In the genomic region with DNA sequence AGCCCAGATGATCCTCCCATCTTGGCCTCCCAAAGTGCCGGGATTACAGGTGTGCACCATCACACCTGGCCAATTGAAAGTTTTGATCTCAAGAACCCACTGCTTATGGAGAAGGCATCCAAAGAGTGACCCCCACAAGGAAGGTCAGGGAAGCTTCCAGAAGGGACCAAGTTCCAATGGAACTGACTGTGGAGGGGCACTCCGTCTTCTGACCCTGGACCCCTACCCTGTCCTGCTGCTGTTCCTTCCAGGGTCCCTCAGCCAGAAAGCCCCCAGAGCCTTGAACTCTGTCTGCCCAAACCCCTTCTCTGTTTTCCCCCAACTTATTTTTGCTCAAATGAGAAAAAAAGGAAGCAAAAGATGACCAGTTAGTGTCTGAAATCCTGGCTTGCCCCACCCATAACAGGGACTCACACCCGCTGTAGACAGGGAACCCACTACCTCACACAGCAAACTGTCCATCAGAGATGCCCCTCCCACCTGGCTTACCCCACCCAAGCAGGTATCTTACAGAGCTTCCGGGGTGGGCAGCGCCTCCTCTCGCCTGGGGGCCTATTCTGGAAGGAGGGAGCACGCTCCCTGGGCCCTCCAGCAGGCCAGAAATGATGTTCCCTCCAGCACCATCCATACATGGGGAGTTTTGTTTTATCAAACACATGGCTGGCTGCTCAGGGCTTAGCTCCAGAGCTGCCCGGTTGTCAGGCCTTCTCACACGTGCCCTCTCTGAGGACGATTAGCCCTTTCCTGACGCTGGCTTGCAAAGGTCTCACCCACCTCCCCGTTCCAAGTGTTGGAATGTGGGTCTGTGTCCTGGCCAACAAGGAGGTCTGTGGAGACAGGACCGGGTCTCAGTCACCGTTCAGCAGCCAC, we compare ENCODE assay signal across 14 cellular contexts. TPM values are rescaled to one million over a fixed set of nuclear protein-coding genes. Genes with fewer than 3 reads are reported as not detected.
"Had no signal": no experiment of that assay in that cellular context is flagged by ENCODE, and none has a peak within 500 bp of the region (broad histone marks: within the 10 kb centered on the region; RNA-seq: fewer than 3 reads in every experiment).

No MANE protein-coding gene starts in this region.

- H3K4me3 ChIP-seq: heart right ventricle had no signal

- H3K36me3 ChIP-seq: heart right ventricle, neutrophil had no signal

- H3K9me3 ChIP-seq: neutrophil had no signal

- H3K27ac ChIP-seq: heart right ventricle, neutrophil had no signal

- ATAC-seq: stimulated activated memory B cell treated with anti-CD40 and anti-IgM and Interleukin-4, amounts not matched to agents 10 μg/mL and 1 μg/mL and 100 μg/mL, for 72 hours had no signal

- DNase-seq: activated B cell treated with CpG ODN at 0.5 μM for 24 hours; activated naive CD4-positive, alpha-beta T cell treated with anti-CD3 and anti-CD28 coated beads, Interleukin-2, amount 50 U/mL, for 16 hours; effector memory CD4-positive, alpha-beta T cell; kidney; left ventricle myocardium superior; stimulated activated CD4-positive, alpha-beta T cell treated with anti-CD3 and anti-CD28 coated beads, Interleukin-1b, Interleukin-23, amount 100 ng/mL, for 48 hours had no signal

- FAIRE-seq: frontal cortex, kidney, TTC549 had no signal

RNA-seq across cellular contexts. Expression of a gene that starts 3.1 kb away (rescaled TPM):
- total RNA-seq: activated B cell treated with CpG ODN at 0.5 μM for 24 hours; activated CD8-positive, alpha-beta memory T cell treated with anti-CD3 and anti-CD28 coated beads, Interleukin-2, amount 10 ng/mL, durations not matched to agents 7 days and 5 days; fibroblast of lung; frontal cortex; heart right ventricle; kidney; left ventricle myocardium superior; right cardiac atrium had no signal
- polyA plus RNA-seq: fibroblast of lung, heart right ventricle, right cardiac atrium had no signal

RNA-seq across cellular contexts. Expression of a gene that starts 56.0 kb away (rescaled TPM):
- total RNA-seq: activated B cell treated with CpG ODN at 0.5 μM for 24 hours had no signal
